In genomic region chr2:172101008-172101706, GRCh38 we compare ENCODE assay signal across 1 cellular context.
TF ChIP-seq lines count a peak whose summit lies in the region.

No MANE protein-coding gene starts in this region.

TF ChIP-seq in endothelial cell of umbilical vein, 7 proteins besides CTCF, POLR2A, EP300 and RAD21:
- no peak for TF ChIP-seq MAX (IDR thresholded peaks at IDR 0.05; ENCODE audit: insufficient read depth, insufficient read length)
- TF ChIP-seq GATA2 (IDR thresholded peaks at IDR 0.05; ENCODE audit: insufficient read depth, insufficient read length, low read depth, low read length): no peak
- TF ChIP-seq EZH2 (IDR thresholded peaks at IDR 0.05; ENCODE audit: borderline replicate concordance, low read depth, low read length, severe bottlenecking): peak; percentile 92
TF ChIP-seq in endothelial cell of umbilical vein: peak in this region for 1.
